ENCODE assay signal across 19 cellular contexts in genomic region chr10:416091-416515, GRCh38.
DNase-seq lines count a peak whose midpoint lies in the region; ATAC-seq, FAIRE-seq and TF ChIP-seq lines count a peak whose summit lies in the region.
"Had no signal": no experiment of that assay in that cellular context is flagged by ENCODE, and none has a peak within 500 bp of the region (broad histone marks: within the 10 kb centered on the region; RNA-seq: fewer than 3 reads in every experiment).

No MANE protein-coding gene starts in this region.

- H3K9me3 ChIP-seq in HCT116 (ENCODE audit: control insufficient read depth in 1 of 2, insufficient read depth in 1 of 2, low read depth in 1 of 2, low read length in 2 of 2) (no peaks in the 10 kb centered on the region), astrocyte (ENCODE audit: insufficient read depth, low read depth, low read length) (no peaks in the 10 kb centered on the region)
- H3K9me3 ChIP-seq: transverse colon had no signal

- H4K20me1 ChIP-seq in HCT116 (ENCODE audit: insufficient read depth) = no peaks in the 10 kb centered on the region
- H4K20me1 ChIP-seq in astrocyte (ENCODE audit: insufficient read depth, low read length) = peaks cover 4% of the 10 kb centered on the region

- RAD21 ChIA-PET in HCT116 (lab: Charles Lee; ENCODE audit: low non-redundant PET in 1 of 2, low total read pairs in 2 of 2, uncharacterized antibody in 2 of 2, unreplicated experiment in 2 of 2) = interaction anchor here in 1 of 2 experiments (0.5 kb wide), 1 partner anchor 953 kb away, joined by 3 read pairs; no protein-coding TSS in a partner anchor

- POLR2A ChIA-PET in HCT116 (lab: Charles Lee) = interaction anchor here (0.6 kb wide), 1 partner anchor 11 kb away, joined by 3 read pairs; no protein-coding TSS in a partner anchor

- H3K4me1 ChIP-seq in HCT116 (ENCODE audit: control insufficient read depth in 1 of 2, insufficient read depth in 2 of 2, low read length in 2 of 2) (peaks cover 14 to 20% of the 10 kb centered on the region in 2 experiments; a peak in 3 of 4 replicates), astrocyte (ENCODE audit: insufficient read depth, low read length) (no peaks in the 10 kb centered on the region)
- H3K4me1 ChIP-seq: transverse colon had no signal

- H3K4me2 ChIP-seq in HCT116 (ENCODE audit: low read length) (peak overlapping the region; percentile 75), astrocyte (ENCODE audit: low read length) (no peak overlapping the region)

- no peaks in the 10 kb centered on the region for H3K79me2 ChIP-seq in HCT116 (ENCODE audit: insufficient read depth, low read length)
- no peaks in the 10 kb centered on the region for H3K79me2 ChIP-seq in astrocyte (ENCODE audit: insufficient read depth, low read length)

- H3K9me3 Mint-ChIP-seq in astrocyte (ENCODE audit: unreplicated experiment) = no peaks in the 10 kb centered on the region
- H3K9me3 Mint-ChIP-seq: activated B cell treated with CpG ODN at 0.5 μM for 24 hours; CD4-positive, alpha-beta memory T cell; mesothelial cell of epicardium; neural crest cell; stimulated activated naive B cell treated with anti-CD40 and anti-IgM and Interleukin-4, amounts not matched to agents 10 μg/mL and 1 μg/mL and 100 μg/mL, for 72 hours had no signal

- TF ChIP-seq RAD21 in HCT116 (IDR thresholded peaks at IDR 0.05; ENCODE audit: low read depth) = peak; percentile 55

- no peak for FAIRE-seq in astrocyte (lab: Jason Lieb, UNC)

- H3K9ac ChIP-seq in HCT116 (ENCODE audit: low read length) (peak overlapping the region; percentile 73), astrocyte (ENCODE audit: low read length) (no peak overlapping the region)

- no peak overlapping the region for H3K4me3 Mint-ChIP-seq in astrocyte (ENCODE audit: unreplicated experiment)
- H3K4me3 Mint-ChIP-seq: activated B cell treated with CpG ODN at 0.5 μM for 24 hours; CD4-positive, alpha-beta memory T cell; mesothelial cell of epicardium; neural crest cell; stimulated activated naive B cell treated with anti-CD40 and anti-IgM and Interleukin-4, amounts not matched to agents 10 μg/mL and 1 μg/mL and 100 μg/mL, for 72 hours had no signal

- H3K27ac Mint-ChIP-seq in astrocyte (ENCODE audit: unreplicated experiment) = no peak overlapping the region
- H3K27ac Mint-ChIP-seq: activated B cell treated with CpG ODN at 0.5 μM for 24 hours; mesothelial cell of epicardium; stimulated activated naive B cell treated with anti-CD40 and anti-IgM and Interleukin-4, amounts not matched to agents 10 μg/mL and 1 μg/mL and 100 μg/mL, for 72 hours had no signal

- H3K4me1 Mint-ChIP-seq in astrocyte (ENCODE audit: low read depth, unreplicated experiment) = peaks cover 6% of the 10 kb centered on the region
- H3K4me1 Mint-ChIP-seq: CD4-positive, alpha-beta memory T cell had no signal

- H2AFZ ChIP-seq in HCT116 (ENCODE audit: low read depth, low read length, poor library complexity, severe bottlenecking) = no peak overlapping the region
- no peak overlapping the region for H2AFZ ChIP-seq in astrocyte (ENCODE audit: low read depth, low read length)

- no peaks in the 10 kb centered on the region for H3K27me3 ChIP-seq in HCT116 (ENCODE audit: insufficient read depth, low read length)
- no peaks in the 10 kb centered on the region for H3K27me3 ChIP-seq in astrocyte (ENCODE audit: insufficient read depth, low read length)
- H3K27me3 ChIP-seq: cardiac muscle cell, transverse colon had no signal

- H3K27ac ChIP-seq in HCT116 (ENCODE audit: low read depth, low read length) (peak overlapping the region; percentile 60), astrocyte (ENCODE audit: low read depth, low read length) (no peak overlapping the region)
- H3K27ac ChIP-seq: cardiac muscle cell, transverse colon had no signal

- CTCF ChIA-PET in HCT116 (lab: Charles Lee) = interaction anchor here (0.8 to 1.3 kb wide), 3 partner anchors 19 to 87 kb away, joined by 3 to 4 read pairs (median 3); no protein-coding TSS in a partner anchor

- peak in 2 of 3 experiments; percentile 53 to 62; a peak in 4 of 6 replicates for TF ChIP-seq CTCF in HCT116 (IDR thresholded peaks at IDR 0.05 in 2 of 3, conservative IDR thresholded peaks at IDR 0.05 in 1 of 3; ENCODE audit: borderline replicate concordance in 1 of 3, insufficient read depth in 1 of 3, low read depth in 2 of 3, low read length in 2 of 3)
- TF ChIP-seq CTCF in astrocyte (IDR thresholded peaks at IDR 0.05; ENCODE audit: insufficient read depth, low read depth, low read length) = no peak

- DNase-seq in A172 (ENCODE audit: low spot score) (peak; percentile 17), HCT116 (ENCODE audit: low read depth, low spot score) (peak; percentile 35), astrocyte (ENCODE audit: low read depth) (peak; percentile 36), left lobe of liver (ENCODE audit: low spot score) (no peak), NCI-H2171 (lab: John Stamatoyannopoulos, UW) (no peak), NCI-H510A treated with DMSO at 0.1 percent for 48 hours (lab: John Stamatoyannopoulos, UW) (no peak), GM19240 (ENCODE audit: insufficient read length, low spot score) (no peak), middle frontal gyrus (ENCODE audit: extremely low spot score, low spot score) (no peak)
- DNase-seq: activated B cell treated with CpG ODN at 0.5 μM for 24 hours; CD4-positive, alpha-beta memory T cell; effector CD4-positive, alpha-beta T cell; NCI-H1417 treated with DMSO at 0.1 percent for 48 hours; NCI-H82; Right ventricle myocardium superior; stimulated activated naive B cell treated with anti-CD40 and anti-IgM and Interleukin-4, amounts not matched to agents 10 μg/mL and 1 μg/mL and 100 μg/mL, for 72 hours; transverse colon had no signal

- intact Hi-C loops in HCT116 (cut with micrococcal nuclease) = no loop called here

- H3K9me2 ChIP-seq in HCT116 (ENCODE audit: insufficient read depth) = no peaks in the 10 kb centered on the region

- H3K36me3 ChIP-seq in HCT116 (ENCODE audit: control insufficient read depth in 1 of 2, insufficient read depth in 2 of 2, low read length in 2 of 2) = peaks cover 0 to 3% of the 10 kb centered on the region in 2 experiments; a peak in 2 of 4 replicates
- H3K36me3 ChIP-seq in astrocyte (ENCODE audit: insufficient read depth, low read length) = peaks cover 24% of the 10 kb centered on the region
- H3K36me3 ChIP-seq: transverse colon had no signal

- peak; percentile 95 for ATAC-seq in HCT116
- ATAC-seq in left lobe of liver = peak; percentile 31
- ATAC-seq: stimulated activated naive B cell treated with anti-CD40 and anti-IgM and Interleukin-4, amounts not matched to agents 10 μg/mL and 1 μg/mL and 100 μg/mL, for 72 hours had no signal

- H3K36me3 Mint-ChIP-seq in astrocyte (ENCODE audit: low read depth, unreplicated experiment) = peaks cover 28% of the 10 kb centered on the region

- BruUV-seq in HCT116 (replicated peaks; lab: Mats Ljungman, UMichigan) = no TSS peak

- TF ChIP-seq POLR2A in HCT116 (IDR thresholded peaks at IDR 0.05; ENCODE audit: borderline replicate concordance, extremely low read depth, insufficient read depth, insufficient read length) = no peak

- no peaks in the 10 kb centered on the region for H3K27me3 Mint-ChIP-seq in astrocyte (ENCODE audit: low read depth, unreplicated experiment)
- H3K27me3 Mint-ChIP-seq: CD4-positive, alpha-beta memory T cell had no signal

- H3K4me3 ChIP-seq in HCT116 (replicated peaks in 1 of 2; ENCODE audit: low read depth in 1 of 2, low read length in 2 of 2) = peak overlapping the region; percentile 50 to 62
- H3K4me3 ChIP-seq in astrocyte (ENCODE audit: insufficient read depth, low read depth, low read length) = no peak overlapping the region
- H3K4me3 ChIP-seq: cardiac muscle cell, transverse colon had no signal

TF ChIP-seq in HCT116, 20 proteins besides CTCF, POLR2A, EP300 and RAD21 (continues in another document):
- peak; percentile 66 for TF ChIP-seq MAX (IDR thresholded peaks at IDR 0.05)
- no peak for TF ChIP-seq CBX3 (IDR thresholded peaks at IDR 0.05; ENCODE audit: low read depth)
- TF ChIP-seq EGR1 (IDR thresholded peaks at IDR 0.05; ENCODE audit: low read depth) = no peak
- TF ChIP-seq YY1 (IDR thresholded peaks at IDR 0.05; ENCODE audit: extremely low read depth, insufficient replicate concordance, low read depth, low read length) = no peak
- TF ChIP-seq ELF1 (IDR thresholded peaks at IDR 0.05; ENCODE audit: borderline replicate concordance, low read depth) = no peak
- peak; percentile 32; the same call in 1 of the 2 replicates for TF ChIP-seq POLR2AphosphoS5 (IDR thresholded peaks at IDR 0.05; ENCODE audit: low read depth, low read length)
- no peak for TF ChIP-seq ZBTB33 (IDR thresholded peaks at IDR 0.05; ENCODE audit: extremely low read depth, insufficient replicate concordance, low read length)
- no peak for TF ChIP-seq ATF3 (IDR thresholded peaks at IDR 0.05)

Comparison
In these comparisons a context has a peak if more than half of its experiments do, and no peak if none do; other contexts are left out.
1. DNase-seq: peak in A172 (single experiment), HCT116 (single experiment) and astrocyte (single experiment); none in left lobe of liver (single experiment), NCI-H2171 (single experiment), NCI-H510A treated with DMSO at 0.1 percent for 48 hours (single experiment), GM19240 (single experiment) and middle frontal gyrus (single experiment).